Comparison of ENCODE assay signal across 21 cellular contexts in genomic region chr12:53539526-53539925, GRCh38. TPM values are rescaled to one million over a fixed set of nuclear protein-coding genes. Genes with fewer than 3 reads are reported as not detected.
A peak's percentile ranks its signal among the peaks of the same experiment; 100 is the strongest.
DNase-seq lines count a peak whose midpoint lies in the region; ATAC-seq, FAIRE-seq and TF ChIP-seq lines count a peak whose summit lies in the region.
"Had no signal": no experiment of that assay in that cellular context is flagged by ENCODE, and none has a peak within 500 bp of the region (broad histone marks: within the 10 kb centered on the region; RNA-seq: fewer than 3 reads in every experiment).

No MANE protein-coding gene starts in this region.

- peak overlapping the region in 6 of 11 experiments; percentile 9 to 50 (median 42); a peak in 12 of 22 replicates for H3K4me2 ChIP-seq in BLaER1 treated with 17β-estradiol and CSF1 and Interleukin-3, amounts not matched to agents 10 nM and 100 nM
- no peak overlapping the region for H3K4me2 ChIP-seq in GM12878 (ENCODE audit: control insufficient read depth, insufficient read depth)

- no peak overlapping the region for H3K4me3 ChIP-seq in BLaER1 treated with 17β-estradiol and CSF1 and Interleukin-3, amounts not matched to agents 10 nM and 100 nM
- H3K4me3 ChIP-seq in GM12878 (no peak overlapping the region), mucosa of rectum (ENCODE audit: low read length in 2 of 2) (no peak overlapping the region), lower lobe of right lung (no peak overlapping the region)

- in situ Hi-C loops in GM12878 (cut with MboI): no loop called here

- no peak overlapping the region for H3K27ac ChIP-seq in BLaER1 treated with 17β-estradiol and CSF1 and Interleukin-3, amounts not matched to agents 10 nM and 100 nM
- no peak overlapping the region for H3K27ac ChIP-seq in GM12878 (ENCODE audit: control insufficient read depth, insufficient read depth)
- H3K27ac ChIP-seq in mucosa of rectum (ENCODE audit: low read depth in 2 of 2, low read length in 2 of 2): peak overlapping the region; percentile 16 to 61
- peak overlapping the region; percentile 91 for H3K27ac ChIP-seq in temporal lobe (ENCODE audit: low read depth, low read length)
- no peak overlapping the region for H3K27ac ChIP-seq in lower lobe of right lung
- H3K27ac ChIP-seq: RWPE1 had no signal

- no peaks in the 10 kb centered on the region for H3K79me2 ChIP-seq in GM12878 (ENCODE audit: control insufficient read depth, insufficient read depth, low read length)

- no peak for TF ChIP-seq POLR2A in GM12878 (IDR thresholded peaks at IDR 0.05; ENCODE audit: low read depth, low read length)

- TF ChIP-seq CTCF in GM12878 (IDR thresholded peaks at IDR 0.05 in 2 of 3, conservative IDR thresholded peaks at IDR 0.05 in 1 of 3; ENCODE audit: control insufficient read depth in 2 of 3, extremely low read depth in 1 of 3, insufficient read depth in 1 of 3, low read depth in 3 of 3, low read length in 3 of 3) (no peak), lower lobe of right lung (IDR thresholded peaks at IDR 0.05) (no peak)

- DNase-seq in GM12878 (ENCODE audit: low read depth, low spot score) (no peak), lower lobe of right lung (no peak), SK-N-DZ (ENCODE audit: low spot score) (no peak), SIG-M5 treated with dmso at 0.1 percent for 504 hours (lab: John Stamatoyannopoulos, UW; ENCODE audit: unreplicated experiment) (no peak), anterior cingulate cortex (lab: John Stamatoyannopoulos, UW) (no peak)
- DNase-seq: DMS79 treated with DMSO at 0.1 percent for 48 hours, HFFc6, NCI-H1417 treated with DMSO at 0.1 percent for 48 hours, NCI-H187 treated with DMSO at 0.1 percent for 48 hours, NCI-H2227 treated with DMSO at 0.1 percent for 48 hours, NCI-H510A treated with DMSO at 0.1 percent for 48 hours, PC-3, SIG-M5 had no signal

- CTCF ChIA-PET in GM12878 (lab: Yijun Ruan, JAX): interaction anchor here (1.0 to 1.7 kb wide), 8 partner anchors 31 to 207 kb away, joined by 3 to 5 read pairs (median 3); partner anchors contain the start of gene ATP5MC2

- no peaks in the 10 kb centered on the region for H4K20me1 ChIP-seq in BLaER1 treated with 17β-estradiol and CSF1 and Interleukin-3, amounts not matched to agents 10 nM and 100 nM
- no peaks in the 10 kb centered on the region for H4K20me1 ChIP-seq in GM12878 (ENCODE audit: control insufficient read depth, insufficient read depth)

- H3K36me3 ChIP-seq in BLaER1 treated with 17β-estradiol and CSF1 and Interleukin-3, amounts not matched to agents 10 nM and 100 nM: peaks cover 80 to 98% (median 90%) of the 10 kb centered on the region in 11 experiments
- H3K36me3 ChIP-seq in GM12878 (ENCODE audit: control insufficient read depth in 2 of 2, insufficient read depth in 2 of 2, low read length in 1 of 2) (peaks cover 0 to 17% of the 10 kb centered on the region in 2 experiments; a peak in 3 of 4 replicates), mucosa of rectum (ENCODE audit: control insufficient read depth in 2 of 2, insufficient read depth in 2 of 2, low read length in 2 of 2) (peaks cover 31 to 40% of the 10 kb centered on the region in 2 donors), lower lobe of right lung (peaks cover 88% of the 10 kb centered on the region)

- no peak for ATAC-seq in GM12878
- no peak for ATAC-seq in lower lobe of right lung
- ATAC-seq: PC-3 had no signal

- H3K27me3 ChIP-seq in BLaER1 treated with 17β-estradiol and CSF1 and Interleukin-3, amounts not matched to agents 10 nM and 100 nM: no peaks in the 10 kb centered on the region
- H3K27me3 ChIP-seq in GM12878 (replicated peaks in 1 of 2; ENCODE audit: control insufficient read depth in 2 of 2, insufficient read depth in 2 of 2, low read length in 1 of 2): no peaks in the 10 kb centered on the region
- H3K27me3 ChIP-seq in mucosa of rectum (ENCODE audit: control insufficient read depth in 2 of 2, insufficient read depth in 2 of 2, low read length in 2 of 2): no peaks in the 10 kb centered on the region
- no peaks in the 10 kb centered on the region for H3K27me3 ChIP-seq in lower lobe of right lung (ENCODE audit: low read depth)

- no peak overlapping the region for H3K9ac ChIP-seq in BLaER1 treated with 17β-estradiol and CSF1 and Interleukin-3, amounts not matched to agents 10 nM and 100 nM
- H3K9ac ChIP-seq in GM12878 (ENCODE audit: control insufficient read depth, insufficient read depth, low read length) (no peak overlapping the region), mucosa of rectum (ENCODE audit: low read depth in 1 of 2, low read length in 2 of 2) (no peak overlapping the region)

- POLR2A ChIA-PET in GM12878 (lab: Charles Lee): interaction anchor here (0.7 kb wide), 2 partner anchors 168 to 1037 kb away, joined by 3 to 5 read pairs; no protein-coding TSS in a partner anchor

- intact Hi-C loops in GM12878 (cut with micrococcal nuclease; ENCODE audit: unreplicated experiment) (no loop called here), lower lobe of right lung (cut with DNase I) (no loop called here)

- TF ChIP-seq EP300 in GM12878 (IDR thresholded peaks at IDR 0.05; ENCODE audit: borderline replicate concordance in 1 of 2, control insufficient read depth in 1 of 2, low read depth in 2 of 2, low read length in 2 of 2): no peak

- BruUV-seq in GM12878 (replicated peaks; lab: Mats Ljungman, UMichigan): no TSS peak

- FAIRE-seq in GM12878 (lab: Jason Lieb, UNC): no peak

- no peak for TF ChIP-seq RAD21 in GM12878 (IDR thresholded peaks at IDR 0.05; ENCODE audit: insufficient read depth, low read depth, low read length)

- no peak overlapping the region for H2AFZ ChIP-seq in GM12878 (ENCODE audit: control insufficient read depth, low read depth, low read length)

- no peaks in the 10 kb centered on the region for H3K9me3 ChIP-seq in BLaER1 treated with 17β-estradiol and CSF1 and Interleukin-3, amounts not matched to agents 10 nM and 100 nM (replicated peaks in 1 of 11)
- H3K9me3 ChIP-seq in GM12878 (replicated peaks; ENCODE audit: control insufficient read depth, insufficient read depth, low read length) (no peaks in the 10 kb centered on the region), mucosa of rectum (ENCODE audit: control insufficient read depth in 2 of 2, low read length in 2 of 2) (no peaks in the 10 kb centered on the region), lower lobe of right lung (no peaks in the 10 kb centered on the region)

- SMC1A ChIA-PET in GM12878 (lab: Charles Lee; ENCODE audit: uncharacterized antibody, unreplicated experiment): interaction anchor here (1.0 to 1.7 kb wide), 6 partner anchors 11 to 216 kb away, joined by 3 to 5 read pairs (median 4); partner anchors contain the start of gene ATP5MC2

- 97% methylated on average over 3 of the region's 3 CpGs for WGBS in GM12878 (ENCODE audit: insufficient coverage, insufficient replicate concordance, low lambda C conversion rate, missing lambda C conversion rate)

- RAD21 ChIA-PET in GM12878 (lab: Charles Lee; ENCODE audit: unreplicated experiment): interaction anchor here (0.6 to 1.0 kb wide), 2 partner anchors 86 to 161 kb away, joined by 3 read pairs; partner anchors contain the start of gene ATF7

- peaks cover 9 to 25% (median 11%) of the 10 kb centered on the region in 10 experiments; a peak in 14 of 20 replicates for H3K4me1 ChIP-seq in BLaER1 treated with 17β-estradiol and CSF1 and Interleukin-3, amounts not matched to agents 10 nM and 100 nM
- peaks cover 4% of the 10 kb centered on the region; the same call in 1 of the 2 replicates for H3K4me1 ChIP-seq in GM12878 (ENCODE audit: control insufficient read depth, insufficient read depth, low read length)
- peaks cover 9 to 15% of the 10 kb centered on the region in 2 donors for H3K4me1 ChIP-seq in mucosa of rectum (ENCODE audit: control insufficient read depth in 2 of 2, insufficient read depth in 2 of 2, low read length in 2 of 2)
- peaks cover 35% of the 10 kb centered on the region for H3K4me1 ChIP-seq in lower lobe of right lung

RNA-seq across cellular contexts. Expression of gene NPFF, which starts 32.2 kb away (rescaled TPM):
- total RNA-seq in GM12878 (2013; cell fraction: nucleolus; rRNA removed): not detected in 2 replicates
- 0.23 TPM in 1 of 2 replicates, not detected in the other for total RNA-seq in GM12878 (2014; rRNA removed)
- total RNA-seq in GM12878 (2014; rRNA removed; fragmentation: Illumina TruSeq; extraction: Trizol): not detected in 2 replicates
- total RNA-seq in GM12878 (2021): not detected in 2 replicates
- polyA plus RNA-seq in GM12878 (2011; ENCODE audit: low read depth): not detected
- not detected in 2 replicates for polyA plus RNA-seq in GM12878 (2011; rRNA removed)
- 0.15 TPM in 1 of 2 replicates, not detected in the other for polyA plus RNA-seq in GM12878 (2011; cell fraction: cytosol; rRNA removed)
- not detected in 2 replicates for polyA plus RNA-seq in GM12878 (2011; cell fraction: nucleus; rRNA removed)
- not detected in 2 replicates for polyA plus RNA-seq in GM12878 (2012)
- polyA plus RNA-seq in GM12878 (2014; fragmentation: Illumina TruSeq; extraction: Trizol): not detected in 2 replicates
- polyA plus RNA-seq in GM12878 (2014; fragmentation: Nextera tagmentation; extraction: Ambion mirVana): under 1 TPM; 0.21 to 0.69 TPM
- polyA plus RNA-seq in GM12878 (2014; rRNA removed): 0.22 TPM in 1 of 2 replicates, not detected in the other
- polyA plus RNA-seq in GM12878 (2016; fragmentation: Nextera tagmentation; extraction: Ambion mirVana): not detected
- not detected in 2 replicates for polyA minus RNA-seq in GM12878 (2011; rRNA and poly(A)+ RNA removed)
- polyA minus RNA-seq in GM12878 (2011; cell fraction: cytosol; rRNA and poly(A)+ RNA removed): not detected in 2 replicates
- not detected in 2 replicates for polyA minus RNA-seq in GM12878 (2011; cell fraction: nucleus; rRNA and poly(A)+ RNA removed)
- not detected for total RNA-seq in temporal lobe
- not detected for total RNA-seq in lower lobe of right lung
- not detected in 2 replicates for polyA plus RNA-seq in SK-N-DZ (2014; cell fraction: cytosol; rRNA removed)
- not detected in 2 replicates for polyA plus RNA-seq in SK-N-DZ (2014; cell fraction: nucleus; rRNA removed)
- total RNA-seq: H4, HFFc6, HT-29, M059J, PC-3 had no signal
- polyA plus RNA-seq: CD14-positive monocyte had no signal

RNA-seq across cellular contexts. Expression of gene TARBP2, which starts 38.4 kb away (rescaled TPM):
- 36.0 and 51.7 TPM in 2 replicates for total RNA-seq in GM12878 (2013; cell fraction: nucleolus; rRNA removed)
- total RNA-seq in GM12878 (2014; rRNA removed): 46.1 and 47.1 TPM in 2 replicates
- total RNA-seq in GM12878 (2014; rRNA removed; fragmentation: Illumina TruSeq; extraction: Trizol): 21.4 and 26.1 TPM in 2 replicates
- total RNA-seq in GM12878 (2021): 42.4 and 43.2 TPM in 2 replicates
- polyA plus RNA-seq in GM12878 (2011; ENCODE audit: low read depth): 11.6 TPM
- 18.3 and 30.4 TPM in 2 replicates for polyA plus RNA-seq in GM12878 (2011; rRNA removed)
- polyA plus RNA-seq in GM12878 (2011; cell fraction: cytosol; rRNA removed): 48.7 and 74.4 TPM in 2 replicates
- 192 and 199 TPM in 2 replicates for polyA plus RNA-seq in GM12878 (2011; cell fraction: nucleus; rRNA removed)
- polyA plus RNA-seq in GM12878 (2012): 25.1 and 25.9 TPM in 2 replicates
- polyA plus RNA-seq in GM12878 (2014; fragmentation: Illumina TruSeq; extraction: Trizol): 13.6 and 22.1 TPM in 2 replicates
- polyA plus RNA-seq in GM12878 (2014; fragmentation: Nextera tagmentation; extraction: Ambion mirVana): 1 to 10 TPM; 5.5 to 9.4 TPM
- polyA plus RNA-seq in GM12878 (2014; rRNA removed): 44.2 and 54.0 TPM in 2 replicates
- 10 to 100 TPM; 58.7 to 60.1 TPM for polyA plus RNA-seq in GM12878 (2016; fragmentation: Nextera tagmentation; extraction: Ambion mirVana)
- 17.8 and 36.9 TPM in 2 replicates for polyA minus RNA-seq in GM12878 (2011; rRNA and poly(A)+ RNA removed)
- polyA minus RNA-seq in GM12878 (2011; cell fraction: cytosol; rRNA and poly(A)+ RNA removed): 8.8 and 11.2 TPM in 2 replicates
- polyA minus RNA-seq in GM12878 (2011; cell fraction: nucleus; rRNA and poly(A)+ RNA removed): 35.8 and 54.1 TPM in 2 replicates
- total RNA-seq in temporal lobe: 15.7 TPM
- 34.3 TPM for total RNA-seq in lower lobe of right lung
- 81.3 and 95.8 TPM in 2 replicates for polyA plus RNA-seq in SK-N-DZ (2014; cell fraction: cytosol; rRNA removed)
- polyA plus RNA-seq in SK-N-DZ (2014; cell fraction: nucleus; rRNA removed): 217 and 237 TPM in 2 replicates

RNA-seq across cellular contexts. Expression of gene MAP3K12, which starts 40.3 kb away (rescaled TPM):
- 22.1 and 24.5 TPM in 2 replicates for total RNA-seq in GM12878 (2013; cell fraction: nucleolus; rRNA removed)
- total RNA-seq in GM12878 (2014; rRNA removed): 8.5 and 10.1 TPM in 2 replicates
- 4.8 and 5.2 TPM in 2 replicates for total RNA-seq in GM12878 (2014; rRNA removed; fragmentation: Illumina TruSeq; extraction: Trizol)
- total RNA-seq in GM12878 (2021): 9.4 and 10.4 TPM in 2 replicates
- polyA plus RNA-seq in GM12878 (2011; ENCODE audit: low read depth): 9.5 TPM
- 8.7 and 14.9 TPM in 2 replicates for polyA plus RNA-seq in GM12878 (2011; rRNA removed)
- polyA plus RNA-seq in GM12878 (2011; cell fraction: cytosol; rRNA removed): 14.6 and 17.1 TPM in 2 replicates
- polyA plus RNA-seq in GM12878 (2011; cell fraction: nucleus; rRNA removed): 154 and 166 TPM in 2 replicates
- polyA plus RNA-seq in GM12878 (2012): 10.0 TPM in 2 replicates
- polyA plus RNA-seq in GM12878 (2014; fragmentation: Illumina TruSeq; extraction: Trizol): 6.1 and 9.4 TPM in 2 replicates
- polyA plus RNA-seq in GM12878 (2014; fragmentation: Nextera tagmentation; extraction: Ambion mirVana): 1 to 10 TPM in 1 of 2 experiments, under 1 TPM in 1; 0.45 to 1.2 TPM
- 13.6 and 14.1 TPM in 2 replicates for polyA plus RNA-seq in GM12878 (2014; rRNA removed)
- 1 to 10 TPM; 4.2 to 4.6 TPM for polyA plus RNA-seq in GM12878 (2016; fragmentation: Nextera tagmentation; extraction: Ambion mirVana)
- 10.8 and 12.7 TPM in 2 replicates for polyA minus RNA-seq in GM12878 (2011; rRNA and poly(A)+ RNA removed)
- 4.1 and 4.7 TPM in 2 replicates for polyA minus RNA-seq in GM12878 (2011; cell fraction: cytosol; rRNA and poly(A)+ RNA removed)
- 16.7 and 21.1 TPM in 2 replicates for polyA minus RNA-seq in GM12878 (2011; cell fraction: nucleus; rRNA and poly(A)+ RNA removed)
- total RNA-seq in temporal lobe: 26.8 TPM
- 17.5 TPM for total RNA-seq in lower lobe of right lung
- polyA plus RNA-seq in SK-N-DZ (2014; cell fraction: cytosol; rRNA removed): 20.8 and 22.1 TPM in 2 replicates
- 56.6 and 82.8 TPM in 2 replicates for polyA plus RNA-seq in SK-N-DZ (2014; cell fraction: nucleus; rRNA removed)

Comparison
In these comparisons a context has a peak if more than half of its experiments do, and no peak if none do; other contexts are left out.
1. H3K27ac ChIP-seq: peak in mucosa of rectum (2 of 2) and temporal lobe (single experiment); none in BLaER1 treated with 17β-estradiol and CSF1 and Interleukin-3, amounts not matched to agents 10 nM and 100 nM (0 of 11), GM12878 (single experiment) and lower lobe of right lung (single experiment).